ENCODE assay signal across 19 cellular contexts in genomic region chr4:79083406-79084010, GRCh38.
DNase-seq lines count a peak whose midpoint lies in the region; ATAC-seq, FAIRE-seq and TF ChIP-seq lines count a peak whose summit lies in the region.
"Had no signal": no experiment of that assay in that cellular context is flagged by ENCODE, and none has a peak within 500 bp of the region (broad histone marks: within the 10 kb centered on the region; RNA-seq: fewer than 3 reads in every experiment).

No MANE protein-coding gene starts in this region.

- ATAC-seq in heart left ventricle (peak; percentile 94 to 99 (median 96)), GM19452 (IDR thresholded peaks at IDR 0.05; ENCODE audit: unreplicated experiment) (no peak)
- ATAC-seq: stimulated activated naive CD8-positive, alpha-beta T cell treated with anti-CD3 and anti-CD28 coated beads, Interleukin-15, Interleukin-2, amounts not matched to agents 100 U/mL and 50 U/mL, for 24 hours had no signal

- H3K9me3 ChIP-seq in heart left ventricle (peaks cover 0 to 20% (median 4%) of the 10 kb centered on the region in 12 donors), stomach smooth muscle (ENCODE audit: control insufficient read depth in 2 of 2, low read length in 2 of 2) (peaks cover 2 to 4% of the 10 kb centered on the region in 2 donors)
- H3K9me3 ChIP-seq: SJCRH30 had no signal

- H3K4me3 ChIP-seq in heart left ventricle = no peak overlapping the region
- H3K4me3 ChIP-seq in stomach smooth muscle (ENCODE audit: low read length in 2 of 2) = peak overlapping the region in 1 of 2 donors; percentile 47
- H3K4me3 ChIP-seq: breast epithelium, SJCRH30 had no signal

- FAIRE-seq in GM12891 (lab: Jason Lieb, UNC) = no peak

- peak overlapping the region in 11 of 12 donors; percentile 7 to 78 (median 52) for H3K27ac ChIP-seq in heart left ventricle
- H3K27ac ChIP-seq in stomach smooth muscle (ENCODE audit: low read length) = peak overlapping the region; percentile 71
- H3K27ac ChIP-seq: SJCRH30 had no signal

- DNase-seq in amniotic epithelial cell (ENCODE audit: low read depth) (peak; percentile 31), heart left ventricle (peak in 3 of 5 donors; percentile 9 to 43 (median 25)), mucosa of gallbladder (ENCODE audit: low spot score) (peak; percentile 28), NCI-H524 treated with DMSO at 0.1 percent for 48 hours (lab: John Stamatoyannopoulos, UW) (no peak), GM12891 (ENCODE audit: insufficient read length, low spot score) (no peak)
- DNase-seq: activated CD4-positive, alpha-beta T cell treated with anti-CD3 and anti-CD28 coated beads for 48 hours; activated naive CD4-positive, alpha-beta T cell treated with anti-CD3 and anti-CD28 coated beads, Interleukin-2, amount 50 U/mL, for 16 hours; effector CD4-positive, alpha-beta T cell; KG1; mesendoderm; NCI-H1105 treated with DMSO at 0.1 percent for 48 hours; NCI-H510A; nucleus accumbens; SJCRH30; stimulated activated CD4-positive, alpha-beta T cell treated with anti-CD3 and anti-CD28 coated beads, Interleukin-12 subunit alpha, Interleukin-12 subunit beta, amount 100 ng/mL, for 4 hours; stimulated activated naive CD8-positive, alpha-beta T cell treated with anti-CD3 and anti-CD28 coated beads, Interleukin-15, Interleukin-2, amounts not matched to agents 100 U/mL and 50 U/mL, for 24 hours had no signal

- intact Hi-C loops in heart left ventricle (cut with DNase I) = no loop called here

- TF ChIP-seq CTCF in heart left ventricle (IDR thresholded peaks at IDR 0.05) = no peak

- TF ChIP-seq POLR2A in heart left ventricle (IDR thresholded peaks at IDR 0.05) (no peak), GM12891 (IDR thresholded peaks at IDR 0.05; ENCODE audit: low read depth, low read length) (no peak)

- peak overlapping the region in 1 of 2 donors; percentile 50 for H3K9ac ChIP-seq in stomach smooth muscle (ENCODE audit: low read length in 2 of 2)

- WGBS in heart left ventricle, 4 donors = 17 to 22% (median 17%) methylated on average over 2 of the region's 2 CpGs

- H3K4me1 ChIP-seq in heart left ventricle (peaks cover 0 to 9% (median 0%) of the 10 kb centered on the region in 12 donors), stomach smooth muscle (ENCODE audit: control insufficient read depth, insufficient read depth, low read length) (peaks cover 9% of the 10 kb centered on the region)
- H3K4me1 ChIP-seq: breast epithelium, SJCRH30 had no signal

- H3K27me3 ChIP-seq in heart left ventricle = no peaks in the 10 kb centered on the region
- no peaks in the 10 kb centered on the region for H3K27me3 ChIP-seq in stomach smooth muscle (ENCODE audit: control insufficient read depth in 1 of 2, insufficient read depth in 2 of 2, low read length in 2 of 2)
- H3K27me3 ChIP-seq: breast epithelium, SJCRH30 had no signal

- H3K36me3 ChIP-seq in heart left ventricle = no peaks in the 10 kb centered on the region
- no peaks in the 10 kb centered on the region for H3K36me3 ChIP-seq in stomach smooth muscle (ENCODE audit: control insufficient read depth in 2 of 2, insufficient read depth in 2 of 2, low read length in 2 of 2)
- H3K36me3 ChIP-seq: breast epithelium, SJCRH30 had no signal

TF ChIP-seq in GM12891, 5 proteins besides CTCF, POLR2A, EP300 and RAD21:
- TF ChIP-seq POLR2AphosphoS5 (IDR thresholded peaks at IDR 0.05; ENCODE audit: low read depth, low read length) (no peak), PAX5 (IDR thresholded peaks at IDR 0.05; ENCODE audit: insufficient read depth, low read length, severe bottlenecking) (no peak), SPI1 (IDR thresholded peaks at IDR 0.05; ENCODE audit: low read depth, low read length) (no peak), TAF1 (IDR thresholded peaks at IDR 0.05; ENCODE audit: low read depth, low read length) (no peak), POU2F2 (IDR thresholded peaks at IDR 0.05; ENCODE audit: low read depth, low read length) (no peak)

Comparison
In these comparisons a context has a peak if more than half of its experiments do, and no peak if none do; other contexts are left out.
1. DNase-seq: peak in amniotic epithelial cell (single experiment), heart left ventricle (3 of 5) and mucosa of gallbladder (single experiment); none in NCI-H524 treated with DMSO at 0.1 percent for 48 hours (single experiment) and GM12891 (single experiment).